In genomic region chr2:190579058-190579410, GRCh38 we compare ENCODE assay signal across 14 cellular contexts. TPM values are rescaled to one million over a fixed set of nuclear protein-coding genes. Genes with fewer than 3 reads are reported as not detected.
DNase-seq lines count a peak whose midpoint lies in the region; ATAC-seq and TF ChIP-seq lines count a peak whose summit lies in the region.
"Had no signal": no experiment of that assay in that cellular context is flagged by ENCODE, and none has a peak within 500 bp of the region (broad histone marks: within the 10 kb centered on the region; RNA-seq: fewer than 3 reads in every experiment).

No MANE protein-coding gene starts in this region.

- no peak overlapping the region for H3K4me2 ChIP-seq in neural progenitor cell

- peaks cover 13% of the 10 kb centered on the region for H3K4me1 Mint-ChIP-seq in endothelial cell (ENCODE audit: unreplicated experiment)
- peaks cover 12% of the 10 kb centered on the region for H3K4me1 Mint-ChIP-seq in neural progenitor cell

- H4K20me1 ChIP-seq in neural progenitor cell (ENCODE audit: low read depth), result no peaks in the 10 kb centered on the region

- H3K9me3 ChIP-seq in left ventricle myocardium inferior (replicated peaks), result no peaks in the 10 kb centered on the region
- H3K9me3 ChIP-seq in neural progenitor cell (ENCODE audit: low read depth), result no peaks in the 10 kb centered on the region
- no peaks in the 10 kb centered on the region for H3K9me3 ChIP-seq in uterus
- H3K9me3 ChIP-seq: HAP-1 had no signal

- no peaks in the 10 kb centered on the region for H3K36me3 ChIP-seq in left ventricle myocardium inferior
- H3K36me3 ChIP-seq in neural progenitor cell, result no peaks in the 10 kb centered on the region
- no peaks in the 10 kb centered on the region for H3K36me3 ChIP-seq in uterus
- H3K36me3 ChIP-seq: HAP-1 had no signal

- intact Hi-C loops in left ventricle myocardium inferior (cut with micrococcal nuclease), result no loop called here
- intact Hi-C loops in cardiac septum (cut with DNase I), result no loop called here
- intact Hi-C loops in uterus (cut with DNase I; ENCODE audit: low total_unique reads), result no loop called here

- H3K27ac ChIP-seq in left ventricle myocardium inferior (replicated peaks) (peak overlapping the region; percentile 73), neural progenitor cell (no peak overlapping the region), uterus (peak overlapping the region; percentile 41 to 56)
- H3K27ac ChIP-seq: SK-N-MC had no signal

- DNase-seq in left ventricle myocardium inferior (no peak), cardiac septum (ENCODE audit: low spot score) (no peak), endothelial cell (ENCODE audit: low spot score) (no peak), neural progenitor cell (ENCODE audit: low spot score) (no peak), uterus (no peak), omental fat pad (ENCODE audit: low spot score) (no peak), NCI-H1105 treated with DMSO at 0.1 percent for 48 hours (lab: John Stamatoyannopoulos, UW) (no peak)
- DNase-seq: activated CD4-positive, alpha-beta T cell treated with anti-CD3 and anti-CD28 coated beads, Interleukin-2, amount 50 U/mL, for 48 hours; activated T-cell treated with anti-CD3 and anti-CD28 coated beads, Interleukin-2, amount 50 U/mL, for 48 hours; NCI-H446 treated with DMSO at 0.1 percent for 48 hours had no signal

- TF ChIP-seq POLR2A in uterus (IDR thresholded peaks at IDR 0.05), result no peak

- peaks cover 49% of the 10 kb centered on the region for H3K4me1 ChIP-seq in left ventricle myocardium inferior
- H3K4me1 ChIP-seq in neural progenitor cell, result no peaks in the 10 kb centered on the region
- peaks cover 8 to 10% of the 10 kb centered on the region in 2 donors for H3K4me1 ChIP-seq in uterus
- H3K4me1 ChIP-seq: HAP-1 had no signal

- TF ChIP-seq CTCF in left ventricle myocardium inferior (IDR thresholded peaks at IDR 0.05; ENCODE audit: borderline replicate concordance) (no peak), endothelial cell (IDR thresholded peaks at IDR 0.05; ENCODE audit: unreplicated experiment) (no peak), neural progenitor cell (IDR thresholded peaks at IDR 0.05) (no peak), uterus (IDR thresholded peaks at IDR 0.05) (no peak), omental fat pad (IDR thresholded peaks at IDR 0.05) (no peak)

- H3K27me3 Mint-ChIP-seq in endothelial cell (ENCODE audit: unreplicated experiment) (peaks cover 4% of the 10 kb centered on the region), neural progenitor cell (ENCODE audit: insufficient read depth, low read depth) (peaks cover 4% of the 10 kb centered on the region)
- H3K27me3 Mint-ChIP-seq: activated naive CD8-positive, alpha-beta T cell treated with anti-CD3 and anti-CD28 coated beads, Interleukin-2, amount 50 U/mL, for 24 hours had no signal

- no peak overlapping the region for H3K4me3 ChIP-seq in left ventricle myocardium inferior
- H3K4me3 ChIP-seq in neural progenitor cell, result no peak overlapping the region
- H3K4me3 ChIP-seq in uterus, result no peak overlapping the region
- H3K4me3 ChIP-seq: HAP-1, SK-N-MC had no signal

- no peak for ATAC-seq in omental fat pad (ENCODE audit: low FRiP score)
- no peak for ATAC-seq in GM19035 (IDR thresholded peaks at IDR 0.05; ENCODE audit: unreplicated experiment)

- H3K9ac ChIP-seq in neural progenitor cell, result no peak overlapping the region

- H3K27ac Mint-ChIP-seq in endothelial cell (ENCODE audit: unreplicated experiment) (peak overlapping the region; percentile 8), neural progenitor cell (peak overlapping the region; percentile 19)
- H3K27ac Mint-ChIP-seq: activated naive CD8-positive, alpha-beta T cell treated with anti-CD3 and anti-CD28 coated beads, Interleukin-2, amount 50 U/mL, for 24 hours had no signal

- H3K9me3 Mint-ChIP-seq in endothelial cell (ENCODE audit: unreplicated experiment) (no peaks in the 10 kb centered on the region), neural progenitor cell (no peaks in the 10 kb centered on the region)
- H3K9me3 Mint-ChIP-seq: activated naive CD8-positive, alpha-beta T cell treated with anti-CD3 and anti-CD28 coated beads, Interleukin-2, amount 50 U/mL, for 24 hours had no signal

- no peak overlapping the region for H2AFZ ChIP-seq in neural progenitor cell (replicated peaks)

- H3F3A ChIP-seq in neural progenitor cell (ENCODE audit: low read depth), result no peaks in the 10 kb centered on the region

- H3K79me2 ChIP-seq in neural progenitor cell (ENCODE audit: low read depth), result no peaks in the 10 kb centered on the region

- H3K27me3 ChIP-seq in left ventricle myocardium inferior (ENCODE audit: low read depth) (no peaks in the 10 kb centered on the region), neural progenitor cell (no peaks in the 10 kb centered on the region), uterus (no peaks in the 10 kb centered on the region)

- H3K4me3 Mint-ChIP-seq in endothelial cell (ENCODE audit: unreplicated experiment) (no peak overlapping the region), neural progenitor cell (no peak overlapping the region)
- H3K4me3 Mint-ChIP-seq: activated naive CD8-positive, alpha-beta T cell treated with anti-CD3 and anti-CD28 coated beads, Interleukin-2, amount 50 U/mL, for 24 hours had no signal

- no peaks in the 10 kb centered on the region for H3K36me3 Mint-ChIP-seq in endothelial cell (ENCODE audit: low read depth, unreplicated experiment)
- no peaks in the 10 kb centered on the region for H3K36me3 Mint-ChIP-seq in neural progenitor cell

RNA-seq across cellular contexts. Expression of gene NEMP2, which starts 44.5 kb away (rescaled TPM):
- 1.5 TPM for total RNA-seq in left ventricle myocardium inferior
- total RNA-seq in cardiac septum, result 3.6 TPM
- total RNA-seq in endothelial cell (ENCODE audit: unreplicated experiment), result 8.3 TPM
- 3.9 and 13.8 TPM in 2 replicates for total RNA-seq in neural progenitor cell (ENCODE audit: low replicate concordance)
- 10 to 100 TPM in 1 of 4 donors, 1 to 10 TPM in 3; 2.0 to 16.5 (median 5.7) TPM for total RNA-seq in uterus
- total RNA-seq in omental fat pad, result 10 to 100 TPM in 1 of 4 donors, 1 to 10 TPM in 3; 2.6 to 10.5 (median 5.3) TPM
